Comparison of ENCODE assay signal across 27 cellular contexts in the genomic region with DNA sequence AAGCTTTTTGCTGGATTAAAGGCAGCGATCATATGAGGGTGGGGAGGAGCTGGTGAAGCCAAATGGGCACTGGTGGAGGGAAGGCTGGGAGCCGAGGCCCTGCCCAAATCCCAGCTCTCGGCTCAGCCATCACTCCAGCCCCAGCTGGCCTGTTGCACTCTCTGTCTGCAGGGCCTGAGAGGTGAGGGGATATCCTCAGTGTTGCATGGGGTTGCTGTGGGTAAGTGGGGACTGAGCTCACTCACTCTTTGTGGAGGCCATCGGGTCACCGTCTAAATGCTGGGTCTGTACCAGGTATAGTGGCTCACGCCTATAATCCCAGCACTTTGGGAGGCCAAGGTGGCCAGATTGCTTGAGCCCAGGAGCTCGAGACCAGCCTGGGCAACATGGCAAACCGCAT.
"Had no signal": no experiment of that assay in that cellular context is flagged by ENCODE, and none has a peak within 500 bp of the region (broad histone marks: within the 10 kb centered on the region; RNA-seq: fewer than 3 reads in every experiment).

No MANE protein-coding gene starts in this region.

- H3K27ac ChIP-seq: brain microvascular endothelial cell, cardiac muscle cell, RWPE1, SJCRH30 had no signal

- H3K27me3 ChIP-seq: brain microvascular endothelial cell, MG63, SJCRH30 had no signal

- H3K9me3 Mint-ChIP-seq: activated B cell treated with CpG ODN at 0.5 μM for 24 hours; activated CD4-positive, alpha-beta T cell treated with anti-CD3 and anti-CD28 coated beads, Interleukin-2, amount 10 ng/mL, durations not matched to agents 24 days and 14 days; activated naive CD4-positive, alpha-beta T cell treated with anti-CD3 and anti-CD28 coated beads, Interleukin-2, amount 50 U/mL, for 24 hours; activated T-helper 17 cell treated with anti-CD3 and anti-CD28 coated beads, Interleukin-2, amount 50 U/mL, for 72 hours had no signal

- H3K4me1 Mint-ChIP-seq: activated CD4-positive, alpha-beta T cell treated with anti-CD3 and anti-CD28 coated beads, Interleukin-2, amount 10 ng/mL, durations not matched to agents 24 days and 14 days; activated CD8-positive, alpha-beta memory T cell treated with anti-CD3 and anti-CD28 coated beads, Interleukin-2, amount 10 ng/mL, durations not matched to agents 7 days and 5 days; activated naive CD4-positive, alpha-beta T cell treated with anti-CD3 and anti-CD28 coated beads, Interleukin-2, amount 50 U/mL, for 24 hours had no signal

- H3K36me3 ChIP-seq: brain microvascular endothelial cell, cardiac muscle cell, MG63, SJCRH30 had no signal

- DNase-seq: activated B cell treated with CpG ODN at 0.5 μM for 24 hours; activated CD4-positive, alpha-beta T cell treated with anti-CD3 and anti-CD28 coated beads for 1 hour; activated CD4-positive, alpha-beta T cell treated with anti-CD3 and anti-CD28 coated beads, Interleukin-2, amount 10 ng/mL, durations not matched to agents 24 days and 14 days; activated CD4-positive, alpha-beta T cell treated with anti-CD3 and anti-CD28 coated beads, Interleukin-2, amount 50 U/mL, for 48 hours; activated CD8-positive, alpha-beta memory T cell treated with anti-CD3 and anti-CD28 coated beads, Interleukin-2, amount 10 ng/mL, durations not matched to agents 7 days and 5 days; activated naive CD4-positive, alpha-beta T cell; activated T-cell treated with anti-CD3 and anti-CD28 coated beads, Interleukin-2, amount 50 U/mL, for 48 hours; brain microvascular endothelial cell; cerebellar nuclear complex; MG63; MV-4-11; NCI-H1092 treated with DMSO at 0.1 percent for 48 hours; NCI-H1417 treated with DMSO at 0.1 percent for 48 hours; NCI-H1694 treated with DMSO at 0.1 percent for 48 hours; NCI-H2029 treated with DMSO at 0.1 percent for 48 hours; NCI-H345; NCI-H510A; NK-92 treated with Interleukin-12 subunit alpha and Interleukin-12 subunit beta, amount 100 ng/mL, for 24 hours; OCI-M1; Right ventricle myocardium superior; T-helper 17 cell; T-helper 9 cell had no signal

- H3K27me3 Mint-ChIP-seq: activated CD4-positive, alpha-beta T cell treated with anti-CD3 and anti-CD28 coated beads, Interleukin-2, amount 10 ng/mL, durations not matched to agents 24 days and 14 days; activated CD8-positive, alpha-beta memory T cell treated with anti-CD3 and anti-CD28 coated beads, Interleukin-2, amount 10 ng/mL, durations not matched to agents 7 days and 5 days; activated naive CD4-positive, alpha-beta T cell treated with anti-CD3 and anti-CD28 coated beads, Interleukin-2, amount 50 U/mL, for 24 hours; activated T-helper 17 cell treated with anti-CD3 and anti-CD28 coated beads, Interleukin-2, amount 50 U/mL, for 72 hours had no signal

- H3K4me1 ChIP-seq: SJCRH30 had no signal

- H3K4me3 ChIP-seq: cardiac muscle cell, MG63, SJCRH30 had no signal

- H3K9me3 ChIP-seq: MG63, SJCRH30 had no signal

- H3K4me3 Mint-ChIP-seq: activated B cell treated with CpG ODN at 0.5 μM for 24 hours; activated CD4-positive, alpha-beta T cell treated with anti-CD3 and anti-CD28 coated beads, Interleukin-2, amount 10 ng/mL, durations not matched to agents 24 days and 14 days; activated CD8-positive, alpha-beta memory T cell treated with anti-CD3 and anti-CD28 coated beads, Interleukin-2, amount 10 ng/mL, durations not matched to agents 7 days and 5 days; activated naive CD4-positive, alpha-beta T cell treated with anti-CD3 and anti-CD28 coated beads, Interleukin-2, amount 50 U/mL, for 24 hours; activated T-helper 17 cell treated with anti-CD3 and anti-CD28 coated beads, Interleukin-2, amount 50 U/mL, for 72 hours; T-helper 17 cell had no signal

- H3K27ac Mint-ChIP-seq: activated B cell treated with CpG ODN at 0.5 μM for 24 hours; activated CD4-positive, alpha-beta T cell treated with anti-CD3 and anti-CD28 coated beads, Interleukin-2, amount 10 ng/mL, durations not matched to agents 24 days and 14 days; activated CD8-positive, alpha-beta memory T cell treated with anti-CD3 and anti-CD28 coated beads, Interleukin-2, amount 10 ng/mL, durations not matched to agents 7 days and 5 days; activated naive CD4-positive, alpha-beta T cell treated with anti-CD3 and anti-CD28 coated beads, Interleukin-2, amount 50 U/mL, for 24 hours; activated T-helper 17 cell treated with anti-CD3 and anti-CD28 coated beads, Interleukin-2, amount 50 U/mL, for 72 hours; T-helper 17 cell had no signal

- H3K36me3 Mint-ChIP-seq: activated CD8-positive, alpha-beta memory T cell treated with anti-CD3 and anti-CD28 coated beads, Interleukin-2, amount 10 ng/mL, durations not matched to agents 7 days and 5 days; activated naive CD4-positive, alpha-beta T cell treated with anti-CD3 and anti-CD28 coated beads, Interleukin-2, amount 50 U/mL, for 24 hours had no signal
